In genomic region chr1:197773856-197774255, GRCh38 we compare ENCODE assay signal across 9 cellular contexts. TPM values are rescaled to one million over a fixed set of nuclear protein-coding genes. Genes with fewer than 3 reads are reported as not detected.
DNase-seq lines count a peak whose midpoint lies in the region; ATAC-seq and TF ChIP-seq lines count a peak whose summit lies in the region.
"Had no signal": no experiment of that assay in that cellular context is flagged by ENCODE, and none has a peak within 500 bp of the region (broad histone marks: within the 10 kb centered on the region; RNA-seq: fewer than 3 reads in every experiment).

No MANE protein-coding gene starts in this region.

- H3K27me3 ChIP-seq in MG63: no peaks in the 10 kb centered on the region

- H3K4me3 ChIP-seq in MG63: peak overlapping the region; percentile 65

- H3K9me3 ChIP-seq in MG63: no peaks in the 10 kb centered on the region

- peak overlapping the region; percentile 83 for H3K27ac Mint-ChIP-seq in central memory CD8-positive, alpha-beta T cell (ENCODE audit: low read depth)
- peak overlapping the region; percentile 89 to 99 for H3K27ac Mint-ChIP-seq in natural killer cell

- H3K4me1 Mint-ChIP-seq in central memory CD8-positive, alpha-beta T cell: peaks cover 67% of the 10 kb centered on the region
- H3K4me1 Mint-ChIP-seq in natural killer cell: peaks cover 66 to 67% of the 10 kb centered on the region in 2 donors

- DNase-seq in CD1c-positive myeloid dendritic cell (ENCODE audit: extremely low spot score) (peak; percentile 47), MG63 (no peak), natural killer cell (no peak), inferior parietal cortex (ENCODE audit: extremely low spot score) (no peak), NCI-H146 treated with DMSO at 0.1 percent for 48 hours (lab: John Stamatoyannopoulos, UW; ENCODE audit: unreplicated experiment) (no peak)
- no peak for DNase-seq in central memory CD8-positive, alpha-beta T cell (ENCODE audit: low spot score in 2 of 2)
- DNase-seq: NCI-H2081 treated with DMSO at 0.1 percent for 48 hours had no signal

- H3K27me3 Mint-ChIP-seq in central memory CD8-positive, alpha-beta T cell: no peaks in the 10 kb centered on the region
- H3K27me3 Mint-ChIP-seq in natural killer cell (ENCODE audit: low read depth in 2 of 2): no peaks in the 10 kb centered on the region

- H3K36me3 ChIP-seq in MG63: peaks cover 14% of the 10 kb centered on the region

- peaks cover 13% of the 10 kb centered on the region for H3K36me3 Mint-ChIP-seq in central memory CD8-positive, alpha-beta T cell (ENCODE audit: insufficient read depth)
- H3K36me3 Mint-ChIP-seq in natural killer cell: peaks cover 6% of the 10 kb centered on the region

- no peak for TF ChIP-seq CTCF in natural killer cell (IDR thresholded peaks at IDR 0.05)

- H3K4me3 Mint-ChIP-seq in central memory CD8-positive, alpha-beta T cell: peak overlapping the region; percentile 81
- H3K4me3 Mint-ChIP-seq in natural killer cell: peak overlapping the region; percentile 89

- intact Hi-C loops in natural killer cell (cut with micrococcal nuclease): no loop called here

- no peaks in the 10 kb centered on the region for H3K9me3 Mint-ChIP-seq in central memory CD8-positive, alpha-beta T cell
- no peaks in the 10 kb centered on the region for H3K9me3 Mint-ChIP-seq in natural killer cell

- ATAC-seq in central memory CD8-positive, alpha-beta T cell (replicated peaks; ENCODE audit: extremely low read depth, poor library complexity, severe bottlenecking): no peak
- ATAC-seq in natural killer cell (no peak), HG03439 (IDR thresholded peaks at IDR 0.05; ENCODE audit: unreplicated experiment) (no peak), GM18867 (IDR thresholded peaks at IDR 0.05; ENCODE audit: unreplicated experiment) (no peak)

RNA-seq across cellular contexts. Expression of gene DENND1B, which starts 1.4 kb away (rescaled TPM):
- 7.4 and 12.7 TPM in 2 replicates for total RNA-seq in MG63 (2014; rRNA removed; shearing (Covaris generic); ENCODE audit: low replicate concordance)
- total RNA-seq in natural killer cell: 10 to 100 TPM; 35.4 to 62.5 (median 37.5) TPM
